ENCODE assay signal across 9 cellular contexts in genomic region chr6:13142611-13143010, GRCh38.
"Had no signal": no experiment of that assay in that cellular context is flagged by ENCODE, and none has a peak within 500 bp of the region (broad histone marks: within the 10 kb centered on the region; RNA-seq: fewer than 3 reads in every experiment).

No MANE protein-coding gene starts in this region.

- H3K9ac ChIP-seq: GM23248 had no signal

- DNase-seq: GM23248, GOT3, H7, IMR-90, KG1 had no signal

- H3K9me3 ChIP-seq: HAP-1 had no signal

- H2AFZ ChIP-seq: GM23248 had no signal

- H3K27ac ChIP-seq: GM23248 had no signal

- FAIRE-seq: HTR-8/SVneo, K562 had no signal

- H3K4me3 ChIP-seq: GM23248, HAP-1, K562 had no signal

- H3K36me3 ChIP-seq: HAP-1 had no signal

- H3K4me1 ChIP-seq: HAP-1 had no signal

- ATAC-seq: HCT116, K562 had no signal
